ENCODE assay signal across 26 cellular contexts in genomic region chr7:83704564-83704963, GRCh38. TPM values are rescaled to one million over a fixed set of nuclear protein-coding genes. Genes with fewer than 3 reads are reported as not detected.
DNase-seq lines count a peak whose midpoint lies in the region; ATAC-seq and TF ChIP-seq lines count a peak whose summit lies in the region.
"Had no signal": no experiment of that assay in that cellular context is flagged by ENCODE, and none has a peak within 500 bp of the region (broad histone marks: within the 10 kb centered on the region; RNA-seq: fewer than 3 reads in every experiment).

No MANE protein-coding gene starts in this region.

- H3K9ac ChIP-seq in PC-3 (ENCODE audit: low read length): no peak overlapping the region
- H3K9ac ChIP-seq in endodermal cell (ENCODE audit: extremely low read depth, low read length, poor library complexity, severe bottlenecking): no peak overlapping the region
- H3K9ac ChIP-seq: BLaER1 treated with 17β-estradiol and CSF1 and Interleukin-3, amounts not matched to agents 10 nM and 100 nM; KMS-11 had no signal

- peaks cover 8% of the 10 kb centered on the region for H3K9me3 Mint-ChIP-seq in endodermal cell

- no peaks in the 10 kb centered on the region for H3K79me2 ChIP-seq in PC-3 (ENCODE audit: low read length)

- peak overlapping the region; percentile 0; the same call in 1 of the 2 replicates for H3K4me2 ChIP-seq in PC-3 (ENCODE audit: low read length)
- H3K4me2 ChIP-seq: BLaER1 treated with 17β-estradiol and CSF1 and Interleukin-3, amounts not matched to agents 10 nM and 100 nM; KMS-11 had no signal

- no peaks in the 10 kb centered on the region for H3K9me3 ChIP-seq in PC-3 (ENCODE audit: low read length)
- H3K9me3 ChIP-seq in endodermal cell (ENCODE audit: control insufficient read depth, low read length): peaks cover 14% of the 10 kb centered on the region

- H3K36me3 ChIP-seq in PC-3 (ENCODE audit: low read depth, low read length): no peaks in the 10 kb centered on the region
- H3K36me3 ChIP-seq in endodermal cell (ENCODE audit: control insufficient read depth, insufficient read depth, low read length): no peaks in the 10 kb centered on the region
- H3K36me3 ChIP-seq: BLaER1 treated with 17β-estradiol and CSF1 and Interleukin-3, amounts not matched to agents 10 nM and 100 nM had no signal

- intact Hi-C loops in PC-3 (cut with micrococcal nuclease): no loop called here

- no peak overlapping the region for H3K27ac ChIP-seq in PC-3 (ENCODE audit: low read length)
- H3K27ac ChIP-seq in endodermal cell (ENCODE audit: low read depth, low read length): no peak overlapping the region
- H3K27ac ChIP-seq: BLaER1 treated with 17β-estradiol and CSF1 and Interleukin-3, amounts not matched to agents 10 nM and 100 nM; KMS-11 had no signal

- no TSS peak for BruUV-seq in PC-3 (replicated peaks; lab: Mats Ljungman, UMichigan)

- H3K36me3 Mint-ChIP-seq in endodermal cell (ENCODE audit: low read depth): no peaks in the 10 kb centered on the region

- H3K4me3 Mint-ChIP-seq in endodermal cell: no peak overlapping the region
- H3K4me3 Mint-ChIP-seq: CD4-positive, alpha-beta T cell had no signal

- H4K20me1 ChIP-seq in PC-3 (ENCODE audit: low read length): no peaks in the 10 kb centered on the region
- H4K20me1 ChIP-seq: BLaER1 treated with 17β-estradiol and CSF1 and Interleukin-3, amounts not matched to agents 10 nM and 100 nM had no signal

- H3K4me3 ChIP-seq in PC-3 (ENCODE audit: low read length): no peak overlapping the region
- no peak overlapping the region for H3K4me3 ChIP-seq in endodermal cell (ENCODE audit: low read length)
- H3K4me3 ChIP-seq: BLaER1 treated with 17β-estradiol and CSF1 and Interleukin-3, amounts not matched to agents 10 nM and 100 nM; GM12878 had no signal

- peak overlapping the region; percentile 92 for H3K27ac Mint-ChIP-seq in endodermal cell
- H3K27ac Mint-ChIP-seq: CD4-positive, alpha-beta T cell had no signal

- H3K27me3 ChIP-seq in PC-3 (ENCODE audit: low read length): no peaks in the 10 kb centered on the region
- no peaks in the 10 kb centered on the region for H3K27me3 ChIP-seq in endodermal cell (ENCODE audit: control insufficient read depth, insufficient read depth, low read length, poor library complexity, severe bottlenecking)
- H3K27me3 ChIP-seq: BLaER1 treated with 17β-estradiol and CSF1 and Interleukin-3, amounts not matched to agents 10 nM and 100 nM had no signal

- POLR2A ChIA-PET in PC-3 (lab: Charles Lee; ENCODE audit: unreplicated experiment): no interaction called here

- H3K9me2 ChIP-seq in PC-3 (replicated peaks; ENCODE audit: low read length): no peaks in the 10 kb centered on the region

- DNase-seq in Daoy (ENCODE audit: low read depth): peak; percentile 12
- peak; percentile 65 for DNase-seq in PC-3
- no peak for DNase-seq in endodermal cell
- peak; percentile 55 for DNase-seq in renal cortical epithelial cell (ENCODE audit: low read depth)
- DNase-seq in superior temporal gyrus (ENCODE audit: extremely low spot score): no peak
- DNase-seq in medulla oblongata (ENCODE audit: extremely low spot score): no peak
- DNase-seq: AML-193; CD4-positive, alpha-beta T cell; EL; GDM1; GOT3; MM.1S; NCI-H1417; NCI-H1694; NCI-H2029 treated with DMSO at 0.1 percent for 48 hours; NCI-H446 treated with DMSO at 0.1 percent for 48 hours; NCI-H526; NCI-H82; NK-92 treated with Interleukin-12 subunit alpha and Interleukin-12 subunit beta, amount 100 ng/mL, for 24 hours; Right ventricle myocardium superior; RPMI8226 had no signal

- peaks cover 8% of the 10 kb centered on the region for H3K4me1 Mint-ChIP-seq in endodermal cell

- H3F3A ChIP-seq in PC-3 (ENCODE audit: low read length, unreplicated experiment): no peaks in the 10 kb centered on the region

- H2AFZ ChIP-seq in PC-3 (ENCODE audit: low read length): no peak overlapping the region

- H3K27me3 Mint-ChIP-seq in endodermal cell (ENCODE audit: insufficient read depth): no peaks in the 10 kb centered on the region
- H3K27me3 Mint-ChIP-seq: CD4-positive, alpha-beta T cell had no signal

- peaks cover 10% of the 10 kb centered on the region for H3K4me1 ChIP-seq in PC-3 (ENCODE audit: insufficient read depth, low read length)
- H3K4me1 ChIP-seq in endodermal cell (ENCODE audit: control insufficient read depth, insufficient read depth, low read length): no peaks in the 10 kb centered on the region

- CTCF ChIA-PET in PC-3 (lab: Charles Lee): no interaction called here

- 87 to 88% methylated on average over 2 to 3 of the region's 3 CpGs for WGBS in endodermal cell (ENCODE audit: insufficient coverage in 1 of 2, insufficient read length in 1 of 2), 2 experiments

- ATAC-seq in PC-3 (no peak), HG02884 (IDR thresholded peaks at IDR 0.05; ENCODE audit: unreplicated experiment) (no peak)
- ATAC-seq: GM12878, HCT116 had no signal

- no peak for TF ChIP-seq CTCF in PC-3 (conservative IDR thresholded peaks at IDR 0.05; ENCODE audit: low read depth, low read length)
- no peak for TF ChIP-seq CTCF in endodermal cell (conservative IDR thresholded peaks at IDR 0.05)

RNA-seq across cellular contexts. Expression of gene SEMA3E, which starts 55.6 kb away (rescaled TPM):
- total RNA-seq in Daoy (2014; rRNA removed; shearing (Covaris generic)): 5.7 and 6.0 TPM in 2 replicates
- total RNA-seq in PC-3 (2014; rRNA removed): 3.6 and 5.9 TPM in 2 replicates
- 100 to 1,000 TPM; 339 to 438 TPM for total RNA-seq in endodermal cell
- polyA plus RNA-seq in endodermal cell (2013, experiment 1 of 2): 9.2 TPM
- polyA plus RNA-seq in endodermal cell (2013, experiment 2 of 2): 11.0 TPM
- total RNA-seq in renal cortical epithelial cell: 0.35 and 4.7 TPM in 2 replicates
- total RNA-seq: CD4-positive, alpha-beta T cell had no signal

Comparison
In these comparisons a context has a peak if more than half of its experiments do, and no peak if none do; other contexts are left out.
1. DNase-seq: peak in Daoy (single experiment), PC-3 (single experiment) and renal cortical epithelial cell (single experiment); none in endodermal cell (single experiment), superior temporal gyrus (single experiment) and medulla oblongata (single experiment).
2. RNA of gene SEMA3E, which starts 55.6 kb away (total RNA-seq): 339 to 438 TPM in endodermal cell; 5.7 to 6.0 TPM in Daoy, 3.6 to 5.9 TPM in PC-3 and 0.35 to 4.7 TPM in renal cortical epithelial cell; every median in the first group is over 10 times any median in the second.